Comparison of ENCODE assay signal across 1 cellular context in genomic region chr22:41448189-41448808, GRCh38.
TF ChIP-seq lines count a peak whose summit lies in the region.

No MANE protein-coding gene starts in this region.

TF ChIP-seq in HepG2, 621 proteins besides CTCF, POLR2A, EP300 and RAD21 (continued from another document and continues in another):
- TF ChIP-seq EHMT2 (IDR thresholded peaks at IDR 0.05; ENCODE audit: borderline replicate concordance, low read depth, low read length) (no peak), IKZF1 (IDR thresholded peaks at IDR 0.05) (no peak), SOX5 (CRISPR knock-in tag; IDR thresholded peaks at IDR 0.05; ENCODE audit: borderline replicate concordance) (peak; percentile 62; the same call in 1 of the 2 replicates), ZNF280B (CRISPR knock-in tag; IDR thresholded peaks at IDR 0.05; ENCODE audit: borderline replicate concordance) (no peak), FOSL1 (CRISPR knock-in tag; IDR thresholded peaks at IDR 0.05; ENCODE audit: borderline replicate concordance) (no peak), CEBPZ (IDR thresholded peaks at IDR 0.05; ENCODE audit: low read length) (no peak), RCOR2 (CRISPR knock-in tag; IDR thresholded peaks at IDR 0.05) (no peak), TBX2 (CRISPR knock-in tag; IDR thresholded peaks at IDR 0.05; ENCODE audit: borderline replicate concordance) (peak; percentile 62; the same call in 1 of the 2 replicates), PLSCR1 (CRISPR knock-in tag; IDR thresholded peaks at IDR 0.05; ENCODE audit: borderline replicate concordance) (no peak), TEAD3 (CRISPR knock-in tag; optimal IDR thresholded peaks at IDR 0.05; ENCODE audit: borderline replicate concordance) (peak; percentile 48), ZNF616 (CRISPR knock-in tag; IDR thresholded peaks at IDR 0.05; ENCODE audit: low read depth) (0 out of 2 replicates have a peak, but pooled peaks have one; percentile 66), KLF12 (CRISPR knock-in tag; IDR thresholded peaks at IDR 0.05; ENCODE audit: borderline replicate concordance) (no peak), PRDM4 (CRISPR knock-in tag; IDR thresholded peaks at IDR 0.05; ENCODE audit: borderline replicate concordance) (no peak), MTF2 (CRISPR knock-in tag; IDR thresholded peaks at IDR 0.05; ENCODE audit: borderline replicate concordance) (no peak), TIGD3 (CRISPR knock-in tag; IDR thresholded peaks at IDR 0.05; ENCODE audit: borderline replicate concordance) (no peak), ZNF569 (CRISPR knock-in tag; IDR thresholded peaks at IDR 0.05; ENCODE audit: borderline replicate concordance) (no peak), ZUFSP (CRISPR knock-in tag; IDR thresholded peaks at IDR 0.05; ENCODE audit: borderline replicate concordance) (no peak), ZNF296 (CRISPR knock-in tag; conservative IDR thresholded peaks at IDR 0.05) (0 out of 2 replicates have a peak, but pooled peaks have one; percentile 36), GTF2F1 (IDR thresholded peaks at IDR 0.05; ENCODE audit: low read length) (no peak), ARNT (IDR thresholded peaks at IDR 0.05) (no peak), SIX4 (CRISPR knock-in tag; IDR thresholded peaks at IDR 0.05) (no peak; the same call in 1 of the 2 replicates), ZFP36 (IDR thresholded peaks at IDR 0.05; ENCODE audit: borderline replicate concordance, low read depth, low read length, partially characterized antibody) (no peak), ZNF17 (CRISPR knock-in tag; IDR thresholded peaks at IDR 0.05) (no peak), ZSCAN20 (CRISPR knock-in tag; IDR thresholded peaks at IDR 0.05; ENCODE audit: borderline replicate concordance) (no peak), CSRNP1 (CRISPR knock-in tag; IDR thresholded peaks at IDR 0.05) (no peak), HMG20A (CRISPR knock-in tag; IDR thresholded peaks at IDR 0.05; ENCODE audit: borderline replicate concordance) (no peak), HBP1 (CRISPR knock-in tag; IDR thresholded peaks at IDR 0.05; ENCODE audit: low read depth) (peak; percentile 77; the same call in 1 of the 2 replicates), ZBTB20 (CRISPR knock-in tag; IDR thresholded peaks at IDR 0.05; ENCODE audit: borderline replicate concordance, low read depth) (0 out of 2 replicates have a peak, but pooled peaks have one; percentile 22), ZNF761 (CRISPR knock-in tag; conservative IDR thresholded peaks at IDR 0.05) (no peak; the same call in 1 of the 2 replicates), ZFYVE20 (CRISPR knock-in tag; IDR thresholded peaks at IDR 0.05; ENCODE audit: borderline replicate concordance, low read depth) (no peak), ZC3H4 (CRISPR knock-in tag; IDR thresholded peaks at IDR 0.05; ENCODE audit: borderline replicate concordance) (no peak; the same call in 1 of the 2 replicates), SP2 (CRISPR knock-in tag; IDR thresholded peaks at IDR 0.05) (peak; percentile 55; the same call in 1 of the 2 replicates), SAP130 (CRISPR knock-in tag; IDR thresholded peaks at IDR 0.05; ENCODE audit: low read depth) (peak; percentile 95), FOXO1 (CRISPR knock-in tag; IDR thresholded peaks at IDR 0.05) (no peak; the same call in 1 of the 2 replicates), CEBPB (IDR thresholded peaks at IDR 0.05; ENCODE audit: borderline replicate concordance, low read depth, low read length) (peak; percentile 35), ZNF737 (CRISPR knock-in tag; IDR thresholded peaks at IDR 0.05; ENCODE audit: borderline replicate concordance) (no peak), ZBED4 (CRISPR knock-in tag; IDR thresholded peaks at IDR 0.05; ENCODE audit: borderline replicate concordance) (peak; percentile 60; the same call in 1 of the 2 replicates), ERF (CRISPR knock-in tag; IDR thresholded peaks at IDR 0.05) (peak; percentile 77), MXD1 (CRISPR knock-in tag; IDR thresholded peaks at IDR 0.05) (no peak), ZFP36L1 (CRISPR knock-in tag; IDR thresholded peaks at IDR 0.05) (peak; percentile 20; the same call in 1 of the 2 replicates)
